In genomic region chr1:53220962-53221286, GRCh38 we compare ENCODE assay signal across 8 cellular contexts. TPM values are rescaled to one million over a fixed set of nuclear protein-coding genes. Genes with fewer than 3 reads are reported as not detected.
DNase-seq lines count a peak whose midpoint lies in the region; ATAC-seq and TF ChIP-seq lines count a peak whose summit lies in the region.

No MANE protein-coding gene starts in this region.

- H2AK5ac ChIP-seq in mesendoderm (ENCODE audit: low read length): no peak overlapping the region

- H3K4me3 ChIP-seq in heart left ventricle (peak overlapping the region; percentile 47 to 99 (median 86)), breast epithelium (peak overlapping the region; percentile 78 to 87 (median 84)), mesendoderm (ENCODE audit: low read length) (peak overlapping the region; percentile 30), uterus (peak overlapping the region; percentile 52 to 91)

- TF ChIP-seq CTCF in heart left ventricle (IDR thresholded peaks at IDR 0.05): no peak
- TF ChIP-seq CTCF in breast epithelium (IDR thresholded peaks at IDR 0.05): no peak
- TF ChIP-seq CTCF in uterus (IDR thresholded peaks at IDR 0.05): no peak

- H3K4ac ChIP-seq in mesendoderm (ENCODE audit: low read depth, low read length): no peak overlapping the region

- H2BK120ac ChIP-seq in mesendoderm (ENCODE audit: low read depth, low read length): no peak overlapping the region

- H2BK15ac ChIP-seq in mesendoderm (replicated peaks; ENCODE audit: low read depth): no peak overlapping the region

- no peaks in the 10 kb centered on the region for H3K79me2 ChIP-seq in mesendoderm (ENCODE audit: control insufficient read depth, insufficient read depth, low read length)

- peaks cover 2% of the 10 kb centered on the region for H3K79me1 ChIP-seq in mesendoderm (ENCODE audit: low read length)

- 37 to 45% (median 40%) methylated on average over 3 of the region's 3 CpGs for WGBS in heart left ventricle, 4 donors
- WGBS in mesendoderm (ENCODE audit: extremely low coverage, insufficient coverage, low lambda C conversion rate): no CpG with 5 or more reads among the region's 3 CpGs

- peak overlapping the region; percentile 92 for H3K9ac ChIP-seq in mesendoderm (ENCODE audit: low read length)

- H3K27me3 ChIP-seq in heart left ventricle: no peaks in the 10 kb centered on the region
- H3K27me3 ChIP-seq in breast epithelium: no peaks in the 10 kb centered on the region
- H3K27me3 ChIP-seq in mesendoderm (ENCODE audit: insufficient read depth, low read length, poor library complexity): no peaks in the 10 kb centered on the region
- H3K27me3 ChIP-seq in uterus: no peaks in the 10 kb centered on the region

- no peak overlapping the region for H2BK5ac ChIP-seq in mesendoderm (ENCODE audit: low read length)

- intact Hi-C loops in heart left ventricle (cut with DNase I): loop anchor here in 2 of 10 donors (1.0 kb wide), 2 partner anchors 23 to 39 kb away; no protein-coding TSS in a partner anchor
- intact Hi-C loops in cardiac septum (cut with DNase I): no loop called here
- intact Hi-C loops in breast epithelium (cut with DNase I; ENCODE audit: low total_unique reads): no loop called here
- intact Hi-C loops in uterus (cut with DNase I; ENCODE audit: low total_unique reads): no loop called here

- H4K5ac ChIP-seq in mesendoderm (ENCODE audit: low read length): no peak overlapping the region

- ATAC-seq in heart left ventricle: no peak

- H4K8ac ChIP-seq in mesendoderm (ENCODE audit: low read depth, low read length): no peak overlapping the region

- H3K27ac ChIP-seq in heart left ventricle: peak overlapping the region; percentile 89 to 99 (median 95)
- peak overlapping the region; percentile 93 to 98 for H3K27ac ChIP-seq in breast epithelium
- no peak overlapping the region for H3K27ac ChIP-seq in mesendoderm (ENCODE audit: low read depth, low read length)
- H3K27ac ChIP-seq in uterus: peak overlapping the region; percentile 92 to 95

- DNase-seq in heart left ventricle (no peak), cardiac septum (ENCODE audit: low spot score) (no peak), breast epithelium (ENCODE audit: low spot score in 2 of 2) (no peak), mesendoderm (no peak), uterus (no peak), NCI-H1048 (lab: John Stamatoyannopoulos, UW) (no peak), ureter (ENCODE audit: low spot score) (no peak), mucosa of gallbladder (ENCODE audit: low spot score) (no peak)

- TF ChIP-seq POLR2A in heart left ventricle (IDR thresholded peaks at IDR 0.05) (no peak), breast epithelium (IDR thresholded peaks at IDR 0.05) (no peak), uterus (IDR thresholded peaks at IDR 0.05) (no peak)

- H3K36me3 ChIP-seq in heart left ventricle (peaks cover 0 to 32% (median 14%) of the 10 kb centered on the region in 9 donors), breast epithelium (no peaks in the 10 kb centered on the region), mesendoderm (ENCODE audit: control insufficient read depth, insufficient read depth, low read length) (peaks cover 3% of the 10 kb centered on the region), uterus (no peaks in the 10 kb centered on the region)

- H3K56ac ChIP-seq in mesendoderm (ENCODE audit: low read length): peak overlapping the region; percentile 98

- peak overlapping the region; percentile 77 for H3K4me2 ChIP-seq in mesendoderm (ENCODE audit: low read length)

- H3K9me3 ChIP-seq in heart left ventricle: no peaks in the 10 kb centered on the region
- H3K9me3 ChIP-seq in breast epithelium: no peaks in the 10 kb centered on the region
- no peaks in the 10 kb centered on the region for H3K9me3 ChIP-seq in uterus

- H3K23ac ChIP-seq in mesendoderm (ENCODE audit: low read length): no peak overlapping the region

- peaks cover 0 to 18% (median 13%) of the 10 kb centered on the region in 12 donors for H3K4me1 ChIP-seq in heart left ventricle
- peaks cover 0 to 8% of the 10 kb centered on the region in 2 donors for H3K4me1 ChIP-seq in breast epithelium
- peaks cover 4% of the 10 kb centered on the region for H3K4me1 ChIP-seq in mesendoderm (ENCODE audit: control insufficient read depth, low read depth, low read length)
- no peaks in the 10 kb centered on the region for H3K4me1 ChIP-seq in uterus

- H3K18ac ChIP-seq in mesendoderm (ENCODE audit: low read length): no peak overlapping the region

RNA-seq across cellular contexts. Expression of gene CZIB, which starts 0.5 kb away (rescaled TPM):
- 10 to 100 TPM; 39.4 to 52.1 (median 46.1) TPM for total RNA-seq in heart left ventricle
- 10 to 100 TPM; 45.2 to 85.0 TPM for polyA plus RNA-seq in heart left ventricle
- total RNA-seq in cardiac septum: 46.0 TPM
- total RNA-seq in breast epithelium: 10 to 100 TPM; 60.6 to 69.8 (median 61.3) TPM
- 49.8 TPM for polyA plus RNA-seq in mesendoderm (2013, experiment 1 of 2)
- polyA plus RNA-seq in mesendoderm (2013, experiment 2 of 2): 48.5 TPM
- total RNA-seq in uterus: 10 to 100 TPM; 78.9 to 81.9 (median 80.6) TPM
- 58.2 TPM for total RNA-seq in ureter
- total RNA-seq in mucosa of gallbladder: 56.7 TPM

RNA-seq across cellular contexts. Expression of gene MAGOH, which starts 17.4 kb away (rescaled TPM):
- total RNA-seq in heart left ventricle: 10 to 100 TPM; 18.8 to 42.4 (median 21.6) TPM
- polyA plus RNA-seq in heart left ventricle: 10 to 100 TPM; 63.4 to 74.2 TPM
- total RNA-seq in cardiac septum: 21.9 TPM
- 10 to 100 TPM; 35.0 to 45.2 (median 37.5) TPM for total RNA-seq in breast epithelium
- polyA plus RNA-seq in mesendoderm (2013, experiment 1 of 2): 159 TPM
- 156 TPM for polyA plus RNA-seq in mesendoderm (2013, experiment 2 of 2)
- total RNA-seq in uterus: 10 to 100 TPM; 31.6 to 60.9 (median 45.2) TPM
- total RNA-seq in ureter: 36.0 TPM
- total RNA-seq in mucosa of gallbladder: 27.9 TPM

RNA-seq across cellular contexts. Expression of gene CPT2, which starts 24.3 kb away (rescaled TPM):
- total RNA-seq in heart left ventricle (10 to 100 TPM; 24.2 to 62.3 (median 35.8) TPM), cardiac septum (20.4 TPM), breast epithelium (10 to 100 TPM; 20.5 to 26.2 (median 22.9) TPM), uterus (10 to 100 TPM in 2 of 4 donors, 1 to 10 TPM in 2; 2.4 to 83.3 (median 10.2) TPM), ureter (28.6 TPM), mucosa of gallbladder (35.0 TPM)
- polyA plus RNA-seq in heart left ventricle: 10 to 100 TPM; 14.7 to 19.6 TPM
- 14.8 TPM for polyA plus RNA-seq in mesendoderm (2013, experiment 1 of 2)
- 14.5 TPM for polyA plus RNA-seq in mesendoderm (2013, experiment 2 of 2)

Comparison
In these comparisons a context has a peak if more than half of its experiments do, and no peak if none do; other contexts are left out.
1. H3K4me3 ChIP-seq: peak in every context shown above with its lines; median percentile 86 in heart left ventricle; 84 in breast epithelium; 72 in uterus; 30 in mesendoderm.